Comparison of ENCODE assay signal across 1 cellular context in genomic region chr12:128693115-128693514, GRCh38.
TF ChIP-seq lines count a peak whose summit lies in the region.

No MANE protein-coding gene starts in this region.

TF ChIP-seq in HepG2, 621 proteins besides CTCF, POLR2A, EP300 and RAD21:
- TF ChIP-seq RNF219 (CRISPR knock-in tag; IDR thresholded peaks at IDR 0.05) (no peak), ZNF687 (CRISPR knock-in tag; IDR thresholded peaks at IDR 0.05) (no peak), ZFP82 (CRISPR knock-in tag; IDR thresholded peaks at IDR 0.05; ENCODE audit: borderline replicate concordance) (no peak), ASH2L (IDR thresholded peaks at IDR 0.05; ENCODE audit: insufficient read length, low read depth, low read length) (no peak), KDM2A (CRISPR knock-in tag; IDR thresholded peaks at IDR 0.05; ENCODE audit: borderline replicate concordance, low read depth) (no peak), AHR (CRISPR knock-in tag; IDR thresholded peaks at IDR 0.05) (no peak), IRF1 (CRISPR knock-in tag; IDR thresholded peaks at IDR 0.05; ENCODE audit: low read depth) (no peak), ZNF770 (CRISPR knock-in tag; IDR thresholded peaks at IDR 0.05) (no peak), ZSCAN29 (CRISPR knock-in tag; conservative IDR thresholded peaks at IDR 0.05) (no peak), XBP1 (CRISPR knock-in tag; IDR thresholded peaks at IDR 0.05) (no peak), KDM6A (CRISPR knock-in tag; IDR thresholded peaks at IDR 0.05; ENCODE audit: low read depth) (no peak), ZNF333 (CRISPR knock-in tag; IDR thresholded peaks at IDR 0.05; ENCODE audit: borderline replicate concordance) (no peak), ZNF619 (CRISPR knock-in tag; IDR thresholded peaks at IDR 0.05) (no peak), ARNTL (CRISPR knock-in tag; IDR thresholded peaks at IDR 0.05) (no peak)
- TF ChIP-seq, protein P1, sequence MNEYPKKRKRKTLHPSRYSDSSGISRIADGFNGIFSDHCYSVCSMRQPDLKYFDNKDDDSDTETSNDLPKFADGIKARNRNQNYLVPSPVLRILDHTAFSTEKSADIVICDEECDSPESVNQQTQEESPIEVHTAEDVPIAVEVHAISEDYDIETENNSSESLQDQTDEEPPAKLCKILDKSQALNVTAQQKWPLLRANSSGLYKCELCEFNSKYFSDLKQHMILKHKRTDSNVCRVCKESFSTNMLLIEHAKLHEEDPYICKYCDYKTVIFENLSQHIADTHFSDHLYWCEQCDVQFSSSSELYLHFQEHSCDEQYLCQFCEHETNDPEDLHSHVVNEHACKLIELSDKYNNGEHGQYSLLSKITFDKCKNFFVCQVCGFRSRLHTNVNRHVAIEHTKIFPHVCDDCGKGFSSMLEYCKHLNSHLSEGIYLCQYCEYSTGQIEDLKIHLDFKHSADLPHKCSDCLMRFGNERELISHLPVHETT (CRISPR knock-in tag; conservative IDR thresholded peaks at IDR 0.05) = no peak
- TF ChIP-seq, protein P2, sequence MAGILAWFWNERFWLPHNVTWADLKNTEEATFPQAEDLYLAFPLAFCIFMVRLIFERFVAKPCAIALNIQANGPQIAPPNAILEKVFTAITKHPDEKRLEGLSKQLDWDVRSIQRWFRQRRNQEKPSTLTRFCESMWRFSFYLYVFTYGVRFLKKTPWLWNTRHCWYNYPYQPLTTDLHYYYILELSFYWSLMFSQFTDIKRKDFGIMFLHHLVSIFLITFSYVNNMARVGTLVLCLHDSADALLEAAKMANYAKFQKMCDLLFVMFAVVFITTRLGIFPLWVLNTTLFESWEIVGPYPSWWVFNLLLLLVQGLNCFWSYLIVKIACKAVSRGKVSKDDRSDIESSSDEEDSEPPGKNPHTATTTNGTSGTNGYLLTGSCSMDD (CRISPR knock-in tag; IDR thresholded peaks at IDR 0.05) = no peak
- TF ChIP-seq, protein P3, sequence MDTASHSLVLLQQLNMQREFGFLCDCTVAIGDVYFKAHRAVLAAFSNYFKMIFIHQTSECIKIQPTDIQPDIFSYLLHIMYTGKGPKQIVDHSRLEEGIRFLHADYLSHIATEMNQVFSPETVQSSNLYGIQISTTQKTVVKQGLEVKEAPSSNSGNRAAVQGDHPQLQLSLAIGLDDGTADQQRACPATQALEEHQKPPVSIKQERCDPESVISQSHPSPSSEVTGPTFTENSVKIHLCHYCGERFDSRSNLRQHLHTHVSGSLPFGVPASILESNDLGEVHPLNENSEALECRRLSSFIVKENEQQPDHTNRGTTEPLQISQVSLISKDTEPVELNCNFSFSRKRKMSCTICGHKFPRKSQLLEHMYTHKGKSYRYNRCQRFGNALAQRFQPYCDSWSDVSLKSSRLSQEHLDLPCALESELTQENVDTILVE (CRISPR knock-in tag; IDR thresholded peaks at IDR 0.05) = no peak
